ENCODE assay signal across 9 cellular contexts in the genomic region with DNA sequence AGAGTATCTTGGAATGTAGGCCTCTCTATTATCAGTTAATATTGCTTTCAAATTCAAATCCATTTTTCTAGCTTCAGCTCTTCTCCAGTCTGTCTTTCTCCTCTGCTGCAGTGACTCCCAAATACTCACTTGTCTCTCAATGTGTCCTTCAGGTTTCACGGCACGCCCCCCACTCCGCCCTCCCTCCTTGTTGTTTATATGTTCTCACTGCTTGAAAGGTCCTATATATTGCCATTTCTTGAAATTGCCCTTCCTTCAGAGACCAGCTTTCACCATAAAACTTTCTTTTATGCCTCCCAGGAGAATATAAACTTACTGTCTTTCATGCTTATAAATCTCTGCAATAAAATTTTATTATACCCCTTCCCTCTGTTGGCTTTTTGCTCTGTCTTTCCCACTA.
"Had no signal": no experiment of that assay in that cellular context is flagged by ENCODE, and none has a peak within 500 bp of the region (broad histone marks: within the 10 kb centered on the region; RNA-seq: fewer than 3 reads in every experiment).

No MANE protein-coding gene starts in this region.

- DNase-seq: GM23248, GOT3, H7, HFFc6, KBM-7 had no signal

- H3K36me3 ChIP-seq: HAP-1 had no signal

- FAIRE-seq: HepG2 had no signal

- H3K27ac ChIP-seq: GM23248, KMS-11 had no signal

- H3K9me3 ChIP-seq: HAP-1 had no signal

- H3K4me1 ChIP-seq: HAP-1 had no signal

- H3K4me3 ChIP-seq: GM23248, HAP-1 had no signal

- H3K9ac ChIP-seq: GM23248, KMS-11 had no signal

- ATAC-seq: HCT116, HepG2 had no signal
